ENCODE assay signal across 8 cellular contexts in genomic region chr12:26832817-26833691, GRCh38. TPM values are rescaled to one million over a fixed set of nuclear protein-coding genes. Genes with fewer than 3 reads are reported as not detected.
DNase-seq lines count a peak whose midpoint lies in the region; ATAC-seq, FAIRE-seq and TF ChIP-seq lines count a peak whose summit lies in the region.

TSS of gene ITPR2 (minus strand) at chr12:26833194. CDS start at chr12:26832781, 413 bp downstream.

- peaks cover 40% of the 10 kb centered on the region for H3K4me1 Mint-ChIP-seq in CD14-positive monocyte

- peak within 1 kb of the TSS; percentile 96 to 99 for H3K4me3 Mint-ChIP-seq in CD14-positive monocyte

- intact Hi-C loops in CD14-positive monocyte (cut with micrococcal nuclease), result loop anchor here (2.0 to 5.0 kb wide), 3 partner anchors 42 to 184 kb away; partner anchors contain the start of genes FGFR1OP2 (in 1 of the 2) and INTS13 (in 1 of the 2)
- intact Hi-C loops in right lobe of liver (cut with DNase I), result no loop called here

- WGBS in right lobe of liver (ENCODE audit: insufficient coverage, low coverage, low lambda C conversion rate, missing lambda C conversion rate), result 2% methylated on average over 26 of the region's 92 CpGs

- no peaks in the 10 kb centered on the region for H3K27me3 Mint-ChIP-seq in CD14-positive monocyte (ENCODE audit: low read depth in 3 of 3)

- peak; percentile 71 for ATAC-seq in HG03442 (IDR thresholded peaks at IDR 0.05; ENCODE audit: unreplicated experiment)
- ATAC-seq in right lobe of liver, result peak; percentile 89 to 97 (median 90)

- H3K4me1 ChIP-seq in right lobe of liver, result peaks cover 0 to 18% (median 2%) of the 10 kb centered on the region in 4 donors

- peak within 1 kb of the TSS; percentile 97 to 100 (median 100) for H3K27ac Mint-ChIP-seq in CD14-positive monocyte

- DNase-seq in CD14-positive monocyte (ENCODE audit: low spot score) (peak; percentile 88), GM19239 (ENCODE audit: insufficient read length, low spot score) (peak; percentile 97), NCI-H69 (lab: John Stamatoyannopoulos, UW) (peak; percentile 89), dermis microvascular lymphatic vessel endothelial cell (ENCODE audit: low read depth in 2 of 2) (peak; percentile 64 to 91), right lobe of liver (peak; percentile 97 to 98 (median 98))
- DNase-seq in activated CD4-positive, alpha-beta T cell treated with anti-CD3 and anti-CD28 coated beads, Interleukin-2, amount 50 U/mL, for 4 hours, result peak; percentile 88 to 89
- peak; percentile 90 to 93 for DNase-seq in stimulated activated CD4-positive, alpha-beta T cell treated with anti-CD3 and anti-CD28 coated beads, Interleukin-4, amount 100 ng/mL, for 48 hours (ENCODE audit: low read depth in 2 of 2)

- H3K27me3 ChIP-seq in right lobe of liver, result no peaks in the 10 kb centered on the region

- no peaks in the 10 kb centered on the region for H3K36me3 ChIP-seq in right lobe of liver

- peak within 1 kb of the TSS; percentile 85 to 95 (median 93) for H3K4me3 ChIP-seq in right lobe of liver

- no peaks in the 10 kb centered on the region for H3K36me3 Mint-ChIP-seq in CD14-positive monocyte

- peak; percentile 44 for TF ChIP-seq CTCF in CD14-positive monocyte (IDR thresholded peaks at IDR 0.05)
- TF ChIP-seq CTCF in right lobe of liver (IDR thresholded peaks at IDR 0.05), result peak; percentile 17 to 75 (median 32)

- FAIRE-seq in GM19239 (lab: Jason Lieb, UNC), result peak; percentile 88

- TF ChIP-seq POLR2A in right lobe of liver (IDR thresholded peaks at IDR 0.05), result peak; percentile 92

- peak within 1 kb of the TSS; percentile 93 to 99 (median 95) for H3K27ac ChIP-seq in right lobe of liver

- H3K9me3 Mint-ChIP-seq in CD14-positive monocyte, result no peaks in the 10 kb centered on the region

- H3K9me3 ChIP-seq in right lobe of liver, result no peaks in the 10 kb centered on the region

RNA-seq across cellular contexts. Expression of gene ITPR2, which starts in this region (rescaled TPM):
- 1 to 10 TPM; 2.7 to 5.7 TPM for polyA plus RNA-seq in CD14-positive monocyte
- total RNA-seq in dermis microvascular lymphatic vessel endothelial cell (20.5 and 28.0 TPM in 2 replicates), right lobe of liver (100 to 1,000 TPM in 1 of 6 experiments, 10 to 100 TPM in 5; 39.3 to 114 (median 57.2) TPM)

Comparison
In these comparisons a context has a peak if more than half of its experiments do, and no peak if none do; other contexts are left out.
1. Peak in every context shown above with its lines: DNase-seq, ATAC-seq, H3K4me3 ChIP-seq and H3K27ac ChIP-seq.
2. intact Hi-C loops: an anchor here in CD14-positive monocyte (2.0 to 5.0 kb wide); none called in right lobe of liver.